ENCODE assay signal across 1 cellular context in the genomic region with DNA sequence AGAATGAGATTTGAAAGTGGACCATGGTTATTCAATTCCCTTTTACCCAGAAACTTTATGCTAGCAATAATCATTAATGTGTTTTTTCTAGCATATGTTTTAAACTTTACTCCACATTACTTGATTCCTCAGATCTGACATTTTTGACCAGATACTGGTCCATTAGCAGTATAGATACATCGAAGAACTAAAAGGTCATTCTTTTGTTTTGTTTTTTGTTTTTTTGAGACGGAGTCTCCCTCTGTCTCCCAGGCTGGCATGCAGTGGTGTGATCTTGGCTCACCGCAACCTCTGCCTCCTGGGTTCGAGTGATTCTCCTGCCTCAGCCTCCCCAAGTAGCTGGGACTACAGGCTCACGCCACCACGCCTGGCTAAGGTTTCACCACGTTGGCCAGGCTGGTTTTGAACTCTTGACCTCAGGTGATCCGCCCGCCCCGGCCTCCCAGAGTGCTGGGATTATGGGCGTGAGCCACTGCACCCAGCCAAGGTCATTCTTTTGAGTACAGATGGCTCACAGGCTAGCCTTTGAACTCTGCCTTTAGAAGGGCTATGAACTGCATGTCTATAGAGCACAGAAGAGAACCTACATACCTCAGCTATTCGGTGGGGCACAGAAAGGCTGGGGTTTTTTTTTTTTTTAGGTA.
TF ChIP-seq lines count a peak whose summit lies in the region.

No MANE protein-coding gene starts in this region.

TF ChIP-seq in K562, 482 proteins besides CTCF, POLR2A, EP300 and RAD21:
- TF ChIP-seq, protein P1, sequence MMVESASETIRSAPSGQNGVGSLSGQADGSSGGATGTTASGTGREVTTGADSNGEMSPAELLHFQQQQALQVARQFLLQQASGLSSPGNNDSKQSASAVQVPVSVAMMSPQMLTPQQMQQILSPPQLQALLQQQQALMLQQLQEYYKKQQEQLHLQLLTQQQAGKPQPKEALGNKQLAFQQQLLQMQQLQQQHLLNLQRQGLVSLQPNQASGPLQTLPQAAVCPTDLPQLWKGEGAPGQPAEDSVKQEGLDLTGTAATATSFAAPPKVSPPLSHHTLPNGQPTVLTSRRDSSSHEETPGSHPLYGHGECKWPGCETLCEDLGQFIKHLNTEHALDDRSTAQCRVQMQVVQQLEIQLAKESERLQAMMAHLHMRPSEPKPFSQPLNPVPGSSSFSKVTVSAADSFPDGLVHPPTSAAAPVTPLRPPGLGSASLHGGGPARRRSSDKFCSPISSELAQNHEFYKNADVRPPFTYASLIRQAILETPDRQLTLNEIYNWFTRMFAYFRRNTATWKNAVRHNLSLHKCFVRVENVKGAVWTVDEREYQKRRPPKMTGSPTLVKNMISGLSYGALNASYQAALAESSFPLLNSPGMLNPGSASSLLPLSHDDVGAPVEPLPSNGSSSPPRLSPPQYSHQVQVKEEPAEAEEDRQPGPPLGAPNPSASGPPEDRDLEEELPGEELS (CRISPR knock-in tag; IDR thresholded peaks at IDR 0.05; ENCODE audit: borderline replicate concordance) = no peak
- TF ChIP-seq, protein P2, sequence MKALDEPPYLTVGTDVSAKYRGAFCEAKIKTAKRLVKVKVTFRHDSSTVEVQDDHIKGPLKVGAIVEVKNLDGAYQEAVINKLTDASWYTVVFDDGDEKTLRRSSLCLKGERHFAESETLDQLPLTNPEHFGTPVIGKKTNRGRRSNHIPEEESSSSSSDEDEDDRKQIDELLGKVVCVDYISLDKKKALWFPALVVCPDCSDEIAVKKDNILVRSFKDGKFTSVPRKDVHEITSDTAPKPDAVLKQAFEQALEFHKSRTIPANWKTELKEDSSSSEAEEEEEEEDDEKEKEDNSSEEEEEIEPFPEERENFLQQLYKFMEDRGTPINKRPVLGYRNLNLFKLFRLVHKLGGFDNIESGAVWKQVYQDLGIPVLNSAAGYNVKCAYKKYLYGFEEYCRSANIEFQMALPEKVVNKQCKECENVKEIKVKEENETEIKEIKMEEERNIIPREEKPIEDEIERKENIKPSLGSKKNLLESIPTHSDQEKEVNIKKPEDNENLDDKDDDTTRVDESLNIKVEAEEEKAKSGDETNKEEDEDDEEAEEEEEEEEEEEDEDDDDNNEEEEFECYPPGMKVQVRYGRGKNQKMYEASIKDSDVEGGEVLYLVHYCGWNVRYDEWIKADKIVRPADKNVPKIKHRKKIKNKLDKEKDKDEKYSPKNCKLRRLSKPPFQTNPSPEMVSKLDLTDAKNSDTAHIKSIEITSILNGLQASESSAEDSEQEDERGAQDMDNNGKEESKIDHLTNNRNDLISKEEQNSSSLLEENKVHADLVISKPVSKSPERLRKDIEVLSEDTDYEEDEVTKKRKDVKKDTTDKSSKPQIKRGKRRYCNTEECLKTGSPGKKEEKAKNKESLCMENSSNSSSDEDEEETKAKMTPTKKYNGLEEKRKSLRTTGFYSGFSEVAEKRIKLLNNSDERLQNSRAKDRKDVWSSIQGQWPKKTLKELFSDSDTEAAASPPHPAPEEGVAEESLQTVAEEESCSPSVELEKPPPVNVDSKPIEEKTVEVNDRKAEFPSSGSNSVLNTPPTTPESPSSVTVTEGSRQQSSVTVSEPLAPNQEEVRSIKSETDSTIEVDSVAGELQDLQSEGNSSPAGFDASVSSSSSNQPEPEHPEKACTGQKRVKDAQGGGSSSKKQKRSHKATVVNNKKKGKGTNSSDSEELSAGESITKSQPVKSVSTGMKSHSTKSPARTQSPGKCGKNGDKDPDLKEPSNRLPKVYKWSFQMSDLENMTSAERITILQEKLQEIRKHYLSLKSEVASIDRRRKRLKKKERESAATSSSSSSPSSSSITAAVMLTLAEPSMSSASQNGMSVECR (CRISPR knock-in tag; IDR thresholded peaks at IDR 0.05) = no peak
- TF ChIP-seq, protein P3, sequence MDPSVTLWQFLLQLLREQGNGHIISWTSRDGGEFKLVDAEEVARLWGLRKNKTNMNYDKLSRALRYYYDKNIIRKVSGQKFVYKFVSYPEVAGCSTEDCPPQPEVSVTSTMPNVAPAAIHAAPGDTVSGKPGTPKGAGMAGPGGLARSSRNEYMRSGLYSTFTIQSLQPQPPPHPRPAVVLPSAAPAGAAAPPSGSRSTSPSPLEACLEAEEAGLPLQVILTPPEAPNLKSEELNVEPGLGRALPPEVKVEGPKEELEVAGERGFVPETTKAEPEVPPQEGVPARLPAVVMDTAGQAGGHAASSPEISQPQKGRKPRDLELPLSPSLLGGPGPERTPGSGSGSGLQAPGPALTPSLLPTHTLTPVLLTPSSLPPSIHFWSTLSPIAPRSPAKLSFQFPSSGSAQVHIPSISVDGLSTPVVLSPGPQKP (CRISPR knock-in tag; IDR thresholded peaks at IDR 0.05) = no peak
- TF ChIP-seq MXI1 (IDR thresholded peaks at IDR 0.05; ENCODE audit: low read depth, low read length) (no peak), PHF21A (IDR thresholded peaks at IDR 0.05; ENCODE audit: borderline replicate concordance, low read depth) (no peak), ZNF644 (tag; IDR thresholded peaks at IDR 0.05; ENCODE audit: low read depth) (no peak), PRMT5 (CRISPR knock-in tag; IDR thresholded peaks at IDR 0.05) (no peak), PHTF2 (CRISPR knock-in tag; IDR thresholded peaks at IDR 0.05) (no peak), DMBX1 (CRISPR knock-in tag; IDR thresholded peaks at IDR 0.05; ENCODE audit: borderline replicate concordance) (no peak), FOXP1 (CRISPR knock-in tag; IDR thresholded peaks at IDR 0.05) (no peak), MTF1 (CRISPR knock-in tag; IDR thresholded peaks at IDR 0.05; ENCODE audit: borderline replicate concordance) (no peak), TEAD1 (CRISPR knock-in tag; IDR thresholded peaks at IDR 0.05) (no peak), ILF3 (IDR thresholded peaks at IDR 0.05; ENCODE audit: borderline replicate concordance) (no peak)
- TF ChIP-seq, protein P4, sequence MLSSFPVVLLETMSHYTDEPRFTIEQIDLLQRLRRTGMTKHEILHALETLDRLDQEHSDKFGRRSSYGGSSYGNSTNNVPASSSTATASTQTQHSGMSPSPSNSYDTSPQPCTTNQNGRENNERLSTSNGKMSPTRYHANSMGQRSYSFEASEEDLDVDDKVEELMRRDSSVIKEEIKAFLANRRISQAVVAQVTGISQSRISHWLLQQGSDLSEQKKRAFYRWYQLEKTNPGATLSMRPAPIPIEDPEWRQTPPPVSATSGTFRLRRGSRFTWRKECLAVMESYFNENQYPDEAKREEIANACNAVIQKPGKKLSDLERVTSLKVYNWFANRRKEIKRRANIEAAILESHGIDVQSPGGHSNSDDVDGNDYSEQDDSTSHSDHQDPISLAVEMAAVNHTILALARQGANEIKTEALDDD (IDR thresholded peaks at IDR 0.05) = no peak
